In the genomic region with DNA sequence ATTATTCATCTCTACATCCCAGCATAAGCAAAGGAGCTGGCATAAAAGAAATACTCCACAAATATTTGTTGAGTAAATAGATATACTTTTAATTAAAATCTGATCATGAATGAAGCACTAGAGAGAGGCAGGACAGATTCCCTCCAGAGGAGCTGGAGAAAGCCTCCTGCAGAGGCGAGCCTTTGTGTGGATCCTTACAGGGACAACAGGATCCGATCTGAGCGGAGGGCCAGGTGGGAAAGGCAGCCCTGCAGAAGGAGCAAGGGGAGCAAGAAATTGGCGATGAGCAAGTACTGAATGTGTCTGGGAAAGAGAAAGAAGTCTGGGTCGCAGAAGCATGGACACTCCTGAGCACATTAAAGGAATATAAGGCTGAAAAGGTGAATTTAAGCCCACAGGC, we compare ENCODE assay signal across 18 cellular contexts.
"Had no signal": no experiment of that assay in that cellular context is flagged by ENCODE, and none has a peak within 500 bp of the region (broad histone marks: within the 10 kb centered on the region; RNA-seq: fewer than 3 reads in every experiment).

No MANE protein-coding gene starts in this region.

- H3K4me3 Mint-ChIP-seq: activated CD4-positive, alpha-beta memory T cell treated with anti-CD3 and anti-CD28 coated beads, Interleukin-2, amount 10 ng/mL, durations not matched to agents 7 days and 5 days; activated naive CD4-positive, alpha-beta T cell treated with anti-CD3 and anti-CD28 coated beads, Interleukin-2, amount 50 U/mL, for 24 hours; activated T-cell treated with anti-CD3 and anti-CD28 coated beads, Interleukin-2, amount 50 U/mL, for 4 hours had no signal

- H3K4me3 ChIP-seq: adrenal gland, cardiac muscle cell had no signal

- H3K27ac ChIP-seq: adrenal gland, cardiac muscle cell, neutrophil had no signal

- H3K9me3 ChIP-seq: adrenal gland, neutrophil had no signal

- H3K27ac Mint-ChIP-seq: activated CD4-positive, alpha-beta memory T cell treated with anti-CD3 and anti-CD28 coated beads, Interleukin-2, amount 10 ng/mL, durations not matched to agents 7 days and 5 days; activated naive CD4-positive, alpha-beta T cell treated with anti-CD3 and anti-CD28 coated beads, Interleukin-2, amount 50 U/mL, for 24 hours had no signal

- H3K27me3 ChIP-seq: adrenal gland, neutrophil had no signal

- H3K36me3 ChIP-seq: adrenal gland, cardiac muscle cell, neutrophil had no signal

- H3K9me3 Mint-ChIP-seq: activated CD4-positive, alpha-beta memory T cell treated with anti-CD3 and anti-CD28 coated beads, Interleukin-2, amount 10 ng/mL, durations not matched to agents 7 days and 5 days; activated naive CD4-positive, alpha-beta T cell treated with anti-CD3 and anti-CD28 coated beads, Interleukin-2, amount 50 U/mL, for 24 hours; activated T-cell treated with anti-CD3 and anti-CD28 coated beads, Interleukin-2, amount 50 U/mL, for 4 hours had no signal

- ATAC-seq: activated T-cell treated with anti-CD3 and anti-CD28 coated beads, Interleukin-2, amount 50 U/mL, for 4 hours; esophagus mucosa had no signal

- DNase-seq: activated CD4-positive, alpha-beta memory T cell treated with anti-CD3 and anti-CD28 coated beads, Interleukin-2, amount 10 ng/mL, durations not matched to agents 7 days and 5 days; activated CD4-positive, alpha-beta T cell treated with anti-CD3 and anti-CD28 coated beads for 4 hours; activated effector memory CD4-positive, alpha-beta T cell treated with Interleukin-2 at 50 U/mL for 16 hours; activated T-cell treated with anti-CD3 and anti-CD28 coated beads, Interleukin-2, amount 50 U/mL, for 4 hours; adrenal gland; hippocampal formation; kidney glomerular epithelial cell; retina; stimulated activated CD4-positive, alpha-beta T cell treated with anti-CD3 and anti-CD28 coated beads, Interleukin-2, amount 100 ng/mL, for 48 hours; stimulated activated naive CD4-positive, alpha-beta T cell; substantia nigra; T-helper 1 cell; T1000; trophoblast cell had no signal

- H3K4me1 Mint-ChIP-seq: activated naive CD4-positive, alpha-beta T cell treated with anti-CD3 and anti-CD28 coated beads, Interleukin-2, amount 50 U/mL, for 24 hours had no signal
